ENCODE assay signal across 8 cellular contexts in the genomic region with DNA sequence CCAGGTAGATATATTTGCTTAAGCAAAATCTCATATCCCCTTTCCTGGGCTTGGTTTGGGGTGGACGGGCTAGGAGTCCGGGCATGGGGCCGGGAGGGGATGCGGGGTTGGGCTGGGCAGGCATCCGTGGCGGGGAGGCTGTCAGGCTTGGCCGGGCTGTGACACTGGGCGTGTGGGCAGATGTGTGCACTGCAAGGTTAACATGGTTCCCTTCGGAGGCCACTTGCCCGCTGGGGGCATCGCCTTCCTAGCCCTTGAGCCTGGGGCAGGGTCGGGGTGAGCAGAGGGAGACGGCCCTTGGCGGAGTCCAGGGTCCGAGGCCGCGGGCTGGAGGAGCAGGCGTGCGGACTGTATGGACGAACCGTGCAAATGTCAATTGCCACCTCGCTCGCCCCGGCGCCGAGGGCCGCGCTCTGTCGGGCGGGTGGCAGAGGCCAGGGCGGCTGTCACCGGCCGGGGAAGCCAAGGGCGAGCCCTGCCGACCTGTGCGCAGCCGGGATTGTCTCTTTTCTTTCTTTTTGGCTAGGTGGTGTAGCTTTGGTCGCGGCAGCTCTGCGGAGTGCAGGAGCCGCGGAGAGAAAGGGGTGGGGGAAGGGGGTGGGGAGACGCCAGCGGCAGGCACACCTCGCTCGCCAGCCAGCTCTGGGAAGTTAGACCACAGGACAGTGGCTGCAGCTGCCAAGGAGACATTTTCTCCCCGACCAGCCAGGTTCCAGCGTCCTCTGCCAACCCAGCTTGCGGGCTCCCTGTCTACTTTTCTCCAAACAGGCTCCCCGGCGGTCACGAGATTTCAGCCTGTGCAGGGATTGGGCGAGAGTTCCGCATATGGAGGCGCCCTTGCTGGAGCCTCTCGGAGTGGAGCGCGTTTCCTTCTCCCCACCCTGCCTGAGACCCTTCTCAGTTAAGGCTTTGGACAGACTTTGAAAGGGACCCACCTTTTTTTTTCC. TPM values are rescaled to one million over a fixed set of nuclear protein-coding genes. Genes with fewer than 3 reads are reported as not detected.
DNase-seq lines count a peak whose midpoint lies in the region; ATAC-seq and TF ChIP-seq lines count a peak whose summit lies in the region.

No MANE protein-coding gene starts in this region.

- H3K4me1 Mint-ChIP-seq in nephron progenitor cell: peaks cover 30% of the 10 kb centered on the region
- peaks cover 21% of the 10 kb centered on the region for H3K4me1 Mint-ChIP-seq in stimulated activated naive CD8-positive, alpha-beta T cell treated with anti-CD3 and anti-CD28 coated beads, Interleukin-15, Interleukin-2, amounts not matched to agents 100 ng/mL and 50 ng/mL, for 24 hours (ENCODE audit: low read depth)

- ATAC-seq in GM21619 (IDR thresholded peaks at IDR 0.05; ENCODE audit: unreplicated experiment): peak; percentile 31

- peak overlapping the region; percentile 87 for H3K4me3 ChIP-seq in fibroblast of the aortic adventitia (ENCODE audit: low read depth, low read length)

- peak overlapping the region; percentile 91 for H3K27ac Mint-ChIP-seq in nephron progenitor cell
- H3K27ac Mint-ChIP-seq in stimulated activated naive CD8-positive, alpha-beta T cell treated with anti-CD3 and anti-CD28 coated beads, Interleukin-15, Interleukin-2, amounts not matched to agents 100 ng/mL and 50 ng/mL, for 24 hours: peak overlapping the region; percentile 88

- H3K36me3 Mint-ChIP-seq in nephron progenitor cell (ENCODE audit: low read depth): peaks cover 31% of the 10 kb centered on the region
- H3K36me3 Mint-ChIP-seq in stimulated activated naive CD8-positive, alpha-beta T cell treated with anti-CD3 and anti-CD28 coated beads, Interleukin-15, Interleukin-2, amounts not matched to agents 100 ng/mL and 50 ng/mL, for 24 hours (ENCODE audit: low read depth): peaks cover 22% of the 10 kb centered on the region

- peak; percentile 56 for TF ChIP-seq POLR2A in Raji (IDR thresholded peaks at IDR 0.05; ENCODE audit: insufficient read depth, low read depth, low read length)

- H3K9me3 Mint-ChIP-seq in nephron progenitor cell: no peaks in the 10 kb centered on the region
- no peaks in the 10 kb centered on the region for H3K9me3 Mint-ChIP-seq in stimulated activated naive CD8-positive, alpha-beta T cell treated with anti-CD3 and anti-CD28 coated beads, Interleukin-15, Interleukin-2, amounts not matched to agents 100 ng/mL and 50 ng/mL, for 24 hours

- peak overlapping the region; percentile 89 for H3K4me3 Mint-ChIP-seq in nephron progenitor cell
- peak overlapping the region; percentile 91 for H3K4me3 Mint-ChIP-seq in stimulated activated naive CD8-positive, alpha-beta T cell treated with anti-CD3 and anti-CD28 coated beads, Interleukin-15, Interleukin-2, amounts not matched to agents 100 ng/mL and 50 ng/mL, for 24 hours

- DNase-seq in DMS79 treated with DMSO at 0.1 percent for 48 hours (lab: John Stamatoyannopoulos, UW) (peak; percentile 85), KG1 (lab: John Stamatoyannopoulos, UW) (peak; percentile 68), fibroblast of the aortic adventitia (ENCODE audit: low read depth) (peak; percentile 74), nephron progenitor cell (peak; percentile 81)
- peak; percentile 51 for DNase-seq in activated effector memory CD4-positive, alpha-beta T cell treated with Interleukin-2 at 50 U/mL for 16 hours

- no peaks in the 10 kb centered on the region for H3K27me3 Mint-ChIP-seq in nephron progenitor cell (ENCODE audit: low read depth, poor library complexity)
- H3K27me3 Mint-ChIP-seq in stimulated activated naive CD8-positive, alpha-beta T cell treated with anti-CD3 and anti-CD28 coated beads, Interleukin-15, Interleukin-2, amounts not matched to agents 100 ng/mL and 50 ng/mL, for 24 hours: no peaks in the 10 kb centered on the region

- TF ChIP-seq CTCF in fibroblast of the aortic adventitia (IDR thresholded peaks at IDR 0.05; ENCODE audit: insufficient read depth, low read length) (no peak), nephron progenitor cell (IDR thresholded peaks at IDR 0.05) (no peak)

RNA-seq across cellular contexts. Expression of a gene that starts 1.3 kb away (rescaled TPM):
- total RNA-seq in fibroblast of the aortic adventitia (ENCODE audit: low replicate concordance): 24.4 and 31.2 TPM in 2 replicates

Comparison
In these comparisons a context has a peak if more than half of its experiments do, and no peak if none do; other contexts are left out.
1. Peak in every context shown above with its lines: DNase-seq, ATAC-seq and H3K4me3 ChIP-seq.